37 cellular contexts compared by ENCODE assay signal in genomic region chr11:72293910-72294533, GRCh38. TPM values are rescaled to one million over a fixed set of nuclear protein-coding genes. Genes with fewer than 3 reads are reported as not detected.
"Had no signal": no experiment of that assay in that cellular context is flagged by ENCODE, and none has a peak within 500 bp of the region (broad histone marks: within the 10 kb centered on the region; RNA-seq: fewer than 3 reads in every experiment).

No MANE protein-coding gene starts in this region.

- DNase-seq: activated CD4-positive, alpha-beta T cell treated with anti-CD3 and anti-CD28 coated beads for 4 hours; activated CD4-positive, alpha-beta T cell treated with anti-CD3 and anti-CD28 coated beads, Interleukin-2, amount 50 U/mL, for 4 hours; activated naive CD4-positive, alpha-beta T cell; activated naive CD8-positive, alpha-beta T cell treated with anti-CD3 and anti-CD28 coated beads for 36 hours; activated T-cell treated with anti-CD3 and anti-CD28 coated beads, Interleukin-2, amount 50 U/mL, for 48 hours; aorta; body of pancreas; dorsolateral prefrontal cortex; effector memory CD4-positive, alpha-beta T cell; erythroblast; hippocampal formation; kidney; left colon; ovary; right lobe of liver; stimulated activated CD4-positive, alpha-beta T cell treated with anti-CD3 and anti-CD28 coated beads, Interleukin-12 subunit alpha, Interleukin-12 subunit beta, amount 100 ng/mL, for 4 hours; stimulated activated CD4-positive, alpha-beta T cell treated with anti-CD3 and anti-CD28 coated beads, Interleukin-4, amount 100 ng/mL, for 1 hour; SW 1271; T-helper 9 cell; thyroid gland had no signal

- H3K9me3 ChIP-seq: adrenal gland, body of pancreas, gastroesophageal sphincter, neutrophil, ovary, right lobe of liver, thyroid gland had no signal

- H3K4me3 ChIP-seq: adrenal gland, body of pancreas, dorsolateral prefrontal cortex, gastroesophageal sphincter, ovary, right lobe of liver, skin epidermis, thyroid gland had no signal

- H3K27me3 ChIP-seq: adrenal gland, body of pancreas, dorsolateral prefrontal cortex, gastroesophageal sphincter, neutrophil, ovary, right lobe of liver, thyroid gland had no signal

- ATAC-seq: body of pancreas, gastroesophageal sphincter, left colon had no signal

- H3K27ac ChIP-seq: adrenal gland, body of pancreas, dorsolateral prefrontal cortex, gastroesophageal sphincter, neutrophil, ovary, right lobe of liver, skin epidermis, thyroid gland, VCaP had no signal

- FAIRE-seq: colon, kidney, TTC549 had no signal

- H3K4me1 ChIP-seq: adrenal gland, body of pancreas, gastroesophageal sphincter, right lobe of liver, thyroid gland had no signal

- H3K4me3 Mint-ChIP-seq: activated naive CD8-positive, alpha-beta T cell treated with anti-CD3 and anti-CD28 coated beads for 36 hours; nephron; stimulated activated naive CD8-positive, alpha-beta T cell treated with anti-CD3 and anti-CD28 coated beads, Interleukin-15, Interleukin-2, amounts not matched to agents 100 ng/mL and 50 ng/mL, for 24 hours; T-helper 1 cell treated with Interleukin-12 subunit alpha and Interleukin-12 subunit beta and Interleukin-4 antibody, amounts not matched to agents 30 μg/mL and 1 μg/mL, for 36 hours had no signal

- H3K27me3 Mint-ChIP-seq: activated naive CD8-positive, alpha-beta T cell treated with anti-CD3 and anti-CD28 coated beads for 36 hours; progenitor cell of endocrine pancreas; stimulated activated naive CD8-positive, alpha-beta T cell treated with anti-CD3 and anti-CD28 coated beads, Interleukin-15, Interleukin-2, amounts not matched to agents 100 ng/mL and 50 ng/mL, for 24 hours had no signal

- H3K4me1 Mint-ChIP-seq: activated naive CD8-positive, alpha-beta T cell treated with anti-CD3 and anti-CD28 coated beads for 36 hours; nephron had no signal

- H3K27ac Mint-ChIP-seq: activated naive CD8-positive, alpha-beta T cell treated with anti-CD3 and anti-CD28 coated beads for 36 hours; nephron; progenitor cell of endocrine pancreas; stimulated activated naive CD8-positive, alpha-beta T cell treated with anti-CD3 and anti-CD28 coated beads, Interleukin-15, Interleukin-2, amounts not matched to agents 100 ng/mL and 50 ng/mL, for 24 hours; T-helper 1 cell treated with Interleukin-12 subunit alpha and Interleukin-12 subunit beta and Interleukin-4 antibody, amounts not matched to agents 30 μg/mL and 1 μg/mL, for 36 hours had no signal

- H3K9me3 Mint-ChIP-seq: activated naive CD8-positive, alpha-beta T cell treated with anti-CD3 and anti-CD28 coated beads for 36 hours; nephron; stimulated activated naive CD8-positive, alpha-beta T cell treated with anti-CD3 and anti-CD28 coated beads, Interleukin-15, Interleukin-2, amounts not matched to agents 100 ng/mL and 50 ng/mL, for 24 hours; T-helper 1 cell treated with Interleukin-12 subunit alpha and Interleukin-12 subunit beta and Interleukin-4 antibody, amounts not matched to agents 30 μg/mL and 1 μg/mL, for 36 hours had no signal

- H3K36me3 ChIP-seq: adrenal gland, ovary had no signal

RNA-seq across cellular contexts. Expression of gene PHOX2A, which starts 50.0 kb away (rescaled TPM):
- total RNA-seq: activated CD8-positive, alpha-beta memory T cell treated with anti-CD3 and anti-CD28 coated beads for 36 hours; activated naive CD8-positive, alpha-beta T cell treated with anti-CD3 and anti-CD28 coated beads for 36 hours; aorta; body of pancreas; fibroblast of lung; fibroblast of villous mesenchyme; kidney; lung microvascular endothelial cell; ovary; progenitor cell of endocrine pancreas; renal cortical epithelial cell; right lobe of liver; thyroid gland; ureter had no signal
- polyA plus RNA-seq: aorta, fibroblast of lung, ovary had no signal
